In the genomic region with DNA sequence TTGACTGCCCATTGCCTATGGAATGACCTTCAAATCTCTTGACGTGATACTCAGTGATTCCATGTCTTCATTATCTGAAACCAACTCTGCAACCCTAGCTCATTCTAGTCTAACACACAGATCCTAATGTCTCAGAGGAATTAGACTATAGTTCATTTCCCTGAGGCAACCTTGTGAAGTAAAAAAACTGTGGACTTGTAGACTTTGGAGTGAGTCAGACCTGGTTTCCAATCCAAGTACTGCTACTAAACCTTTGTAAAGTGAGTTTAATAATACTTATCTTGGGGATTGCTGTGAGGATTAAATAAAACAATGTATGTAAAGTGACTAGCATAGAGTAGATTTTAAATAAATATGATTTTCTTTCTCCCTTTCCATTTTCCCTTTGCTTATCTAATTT, we compare ENCODE assay signal across 20 cellular contexts.
A peak's percentile ranks its signal among the peaks of the same experiment; 100 is the strongest.
DNase-seq lines count a peak whose midpoint lies in the region; ATAC-seq and TF ChIP-seq lines count a peak whose summit lies in the region.
"Had no signal": no experiment of that assay in that cellular context is flagged by ENCODE, and none has a peak within 500 bp of the region (broad histone marks: within the 10 kb centered on the region; RNA-seq: fewer than 3 reads in every experiment).

No MANE protein-coding gene starts in this region.

- H2BK5ac ChIP-seq in H9 (ENCODE audit: insufficient read length, low read length) = no peak overlapping the region

- H3K9ac ChIP-seq in skeletal muscle satellite cell (ENCODE audit: low read depth, low read length) (no peak overlapping the region), H9 (ENCODE audit: extremely low read depth, insufficient read length, low read length) (no peak overlapping the region)

- no peak overlapping the region for H3K4me3 Mint-ChIP-seq in H9
- H3K4me3 Mint-ChIP-seq: activated T-helper 17 cell treated with anti-CD3 and anti-CD28 coated beads, Interleukin-2, amount 50 U/mL, for 72 hours; dendritic cell treated with granulocyte-macrophage colony-stimulating factor and Interleukin-4, amounts not matched to agents 40 ng/mL and 50 ng/mL, for 4 days; natural killer cell treated with Interleukin-12 subunit alpha and Interleukin-12 subunit beta and Interleukin-15 and Interleukin-18, amount 100 ng/mL, for 72 hours; stimulated activated effector memory CD8-positive, alpha-beta T cell treated with anti-CD3 and anti-CD28 coated beads, Interleukin-12 subunit alpha, Interleukin-12 subunit beta, amount 100 ng/mL, for 72 hours; T-helper 17 cell had no signal

- no peak overlapping the region for H3K4ac ChIP-seq in H9 (ENCODE audit: low read depth, low read length)

- H3K4me3 ChIP-seq in ascending aorta = no peak overlapping the region
- no peak overlapping the region for H3K4me3 ChIP-seq in fibroblast of mammary gland (ENCODE audit: control insufficient read depth, low read depth, low read length)
- no peak overlapping the region for H3K4me3 ChIP-seq in skeletal muscle satellite cell (ENCODE audit: low read length)
- H3K4me3 ChIP-seq: heart right ventricle, psoas muscle, tibial nerve had no signal

- H3K27me3 ChIP-seq in ascending aorta (no peaks in the 10 kb centered on the region), skeletal muscle satellite cell (ENCODE audit: control insufficient read depth, insufficient read depth, low read length) (no peaks in the 10 kb centered on the region), H9 (ENCODE audit: insufficient read depth, low read length) (no peaks in the 10 kb centered on the region)
- H3K27me3 ChIP-seq: heart right ventricle, tibial nerve had no signal

- TF ChIP-seq CTCF in ascending aorta (IDR thresholded peaks at IDR 0.05) = no peak
- no peak for TF ChIP-seq CTCF in fibroblast of mammary gland (conservative IDR thresholded peaks at IDR 0.05; ENCODE audit: control insufficient read depth, insufficient read depth, low read depth, low read length)
- TF ChIP-seq CTCF in H9 (conservative IDR thresholded peaks at IDR 0.05) = no peak

- no peak overlapping the region for H2AK5ac ChIP-seq in H9 (ENCODE audit: insufficient read length, low read length)

- no peak overlapping the region for H3K14ac ChIP-seq in H9 (ENCODE audit: insufficient read depth, low read length)

- H4K5ac ChIP-seq in H9 (ENCODE audit: insufficient read length, low read depth, low read length) = no peak overlapping the region

- no peak overlapping the region for H3K23ac ChIP-seq in H9 (ENCODE audit: insufficient read length, low read depth, low read length)

- H3K36me3 ChIP-seq in ascending aorta (no peaks in the 10 kb centered on the region), skeletal muscle satellite cell (ENCODE audit: insufficient read depth, low read length) (no peaks in the 10 kb centered on the region)
- H3K36me3 ChIP-seq: heart right ventricle, tibial nerve had no signal

- peaks cover 12 to 14% of the 10 kb centered on the region in 2 experiments for H3K4me1 Mint-ChIP-seq in H9
- H3K4me1 Mint-ChIP-seq: activated T-helper 17 cell treated with anti-CD3 and anti-CD28 coated beads, Interleukin-2, amount 50 U/mL, for 72 hours; stimulated activated effector memory CD8-positive, alpha-beta T cell treated with anti-CD3 and anti-CD28 coated beads, Interleukin-12 subunit alpha, Interleukin-12 subunit beta, amount 100 ng/mL, for 72 hours; T-helper 17 cell had no signal

- H3K4me1 ChIP-seq in ascending aorta = peaks cover 13 to 25% of the 10 kb centered on the region in 2 donors
- H3K4me1 ChIP-seq in skeletal muscle satellite cell (ENCODE audit: control insufficient read depth, insufficient read depth, low read length) = peaks cover 52% of the 10 kb centered on the region
- H3K4me1 ChIP-seq in H9 (ENCODE audit: insufficient read depth, low read length) = no peaks in the 10 kb centered on the region
- H3K4me1 ChIP-seq: psoas muscle had no signal

- H2BK120ac ChIP-seq in H9 (ENCODE audit: low read depth, low read length, poor library complexity, severe bottlenecking) = no peak overlapping the region

- H3K4me2 ChIP-seq in skeletal muscle satellite cell (ENCODE audit: low read length) = peak overlapping the region; percentile 12
- H3K4me2 ChIP-seq in H9 (ENCODE audit: insufficient read depth, insufficient read length, low read length) = no peak overlapping the region

- H3K27ac ChIP-seq in ascending aorta (peak overlapping the region; percentile 30 to 65), H9 (ENCODE audit: insufficient read length, low read depth, low read length) (no peak overlapping the region)
- H3K27ac ChIP-seq: psoas muscle, tibial nerve had no signal

- no CpG with 5 or more reads among the region's 1 CpG for WGBS in H9 (ENCODE audit: extremely low coverage, insufficient read length, low lambda C conversion rate)

- H3K36me3 Mint-ChIP-seq in H9 (ENCODE audit: insufficient read depth in 1 of 3, low read depth in 3 of 3) = no peaks in the 10 kb centered on the region
- H3K36me3 Mint-ChIP-seq: natural killer cell treated with Interleukin-12 subunit alpha and Interleukin-12 subunit beta and Interleukin-15 and Interleukin-18, amount 100 ng/mL, for 72 hours; stimulated activated effector memory CD8-positive, alpha-beta T cell treated with anti-CD3 and anti-CD28 coated beads, Interleukin-12 subunit alpha, Interleukin-12 subunit beta, amount 100 ng/mL, for 72 hours had no signal

- peaks cover 1% of the 10 kb centered on the region; the same call in 1 of the 2 replicates for H3K27me3 Mint-ChIP-seq in H9 (ENCODE audit: low read depth)
- H3K27me3 Mint-ChIP-seq: activated T-helper 17 cell treated with anti-CD3 and anti-CD28 coated beads, Interleukin-2, amount 50 U/mL, for 72 hours; T-helper 17 cell had no signal

- intact Hi-C loops in ascending aorta (cut with DNase I) = loop anchor here (5.0 kb wide), 1 partner anchor 233 kb away; no protein-coding TSS in a partner anchor

- H3K79me1 ChIP-seq in H9 (ENCODE audit: insufficient read depth, low read depth, low read length, poor library complexity, severe bottlenecking) = no peaks in the 10 kb centered on the region

- DNase-seq in HCEC 1CT = peak; percentile 33
- no peak for DNase-seq in ascending aorta (ENCODE audit: low spot score in 2 of 2)
- peak; percentile 82 for DNase-seq in fibroblast of mammary gland (ENCODE audit: low read depth)
- DNase-seq in H9 = no peak
- no peak for DNase-seq in UCSD-AML1 (lab: John Stamatoyannopoulos, UW; ENCODE audit: unreplicated experiment)
- no peak for DNase-seq in NCI-H2029 treated with DMSO at 0.1 percent for 48 hours (lab: John Stamatoyannopoulos, UW)
- DNase-seq: H7, heart right ventricle, mesendoderm, NCI-H1694, SHP77 treated with DMSO at 0.1 percent for 48 hours, T-helper 17 cell had no signal

- no peak overlapping the region for H3K56ac ChIP-seq in H9 (ENCODE audit: insufficient read length, low read depth, low read length)

- H3K23me2 ChIP-seq in H9 (ENCODE audit: insufficient read length, low read depth, low read length, poor library complexity, severe bottlenecking) = no peaks in the 10 kb centered on the region

- H3K9me3 Mint-ChIP-seq in H9 = no peaks in the 10 kb centered on the region
- H3K9me3 Mint-ChIP-seq: activated T-helper 17 cell treated with anti-CD3 and anti-CD28 coated beads, Interleukin-2, amount 50 U/mL, for 72 hours; dendritic cell treated with granulocyte-macrophage colony-stimulating factor and Interleukin-4, amounts not matched to agents 40 ng/mL and 50 ng/mL, for 4 days; natural killer cell treated with Interleukin-12 subunit alpha and Interleukin-12 subunit beta and Interleukin-15 and Interleukin-18, amount 100 ng/mL, for 72 hours had no signal

- no peak overlapping the region for H3K18ac ChIP-seq in H9 (ENCODE audit: insufficient read length, low read depth, low read length)

- no peak overlapping the region for H3K27ac Mint-ChIP-seq in H9
- H3K27ac Mint-ChIP-seq: activated T-helper 17 cell treated with anti-CD3 and anti-CD28 coated beads, Interleukin-2, amount 50 U/mL, for 72 hours; dendritic cell treated with granulocyte-macrophage colony-stimulating factor and Interleukin-4, amounts not matched to agents 40 ng/mL and 50 ng/mL, for 4 days; natural killer cell treated with Interleukin-12 subunit alpha and Interleukin-12 subunit beta and Interleukin-15 and Interleukin-18, amount 100 ng/mL, for 72 hours; stimulated activated effector memory CD8-positive, alpha-beta T cell treated with anti-CD3 and anti-CD28 coated beads, Interleukin-12 subunit alpha, Interleukin-12 subunit beta, amount 100 ng/mL, for 72 hours; T-helper 17 cell had no signal

- no peak overlapping the region for H3T11ph ChIP-seq in H9 (ENCODE audit: low read length)

- H4K8ac ChIP-seq in H9 (replicated peaks; ENCODE audit: insufficient read length, low read depth, low read length) = no peak overlapping the region

- H2BK20ac ChIP-seq in H9 (ENCODE audit: low read depth, low read length, poor library complexity, severe bottlenecking) = no peak overlapping the region

- ATAC-seq in HG03139 (IDR thresholded peaks at IDR 0.05; ENCODE audit: unreplicated experiment) = no peak
- ATAC-seq: activated T-helper 17 cell treated with anti-CD3 and anti-CD28 coated beads, Interleukin-2, amount 50 U/mL, for 72 hours; natural killer cell treated with Interleukin-12 subunit alpha and Interleukin-12 subunit beta and Interleukin-15 and Interleukin-18, amount 100 ng/mL, for 72 hours; psoas muscle; stimulated activated effector memory CD8-positive, alpha-beta T cell treated with anti-CD3 and anti-CD28 coated beads, Interleukin-12 subunit alpha, Interleukin-12 subunit beta, amount 100 ng/mL, for 72 hours; T-helper 17 cell had no signal

- H3K79me2 ChIP-seq in H9 (ENCODE audit: insufficient read depth, low read length) = no peaks in the 10 kb centered on the region

- H2AFZ ChIP-seq in H9 (ENCODE audit: low read length) = no peak overlapping the region

- H4K91ac ChIP-seq in H9 (ENCODE audit: insufficient read length, low read depth, low read length) = no peak overlapping the region

- H3K9me3 ChIP-seq in ascending aorta (no peaks in the 10 kb centered on the region), skeletal muscle satellite cell (replicated peaks; ENCODE audit: low read length) (no peaks in the 10 kb centered on the region), H9 (ENCODE audit: control insufficient read depth, low read depth, low read length) (no peaks in the 10 kb centered on the region)
- H3K9me3 ChIP-seq: heart right ventricle, psoas muscle, tibial nerve had no signal

- H2BK12ac ChIP-seq in H9 (ENCODE audit: insufficient read length, low read depth, low read length) = no peak overlapping the region

- no peak overlapping the region for H2BK15ac ChIP-seq in H9 (ENCODE audit: low read depth, low read length)

- no peaks in the 10 kb centered on the region for H4K20me1 ChIP-seq in H9 (ENCODE audit: control insufficient read depth, insufficient read depth, insufficient read length)

Comparison
In these comparisons a context has a peak if more than half of its experiments do, and no peak if none do; other contexts are left out.
1. DNase-seq: peak in HCEC 1CT (single experiment) and fibroblast of mammary gland (single experiment); none in ascending aorta (0 of 2), H9 (single experiment), UCSD-AML1 (single experiment) and NCI-H2029 treated with DMSO at 0.1 percent for 48 hours (single experiment).